Comparison of ENCODE assay signal across 10 cellular contexts in genomic region chr2:110105608-110106467, GRCh38. TPM values are rescaled to one million over a fixed set of nuclear protein-coding genes. Genes with fewer than 3 reads are reported as not detected.
DNase-seq lines count a peak whose midpoint lies in the region; ATAC-seq, FAIRE-seq and TF ChIP-seq lines count a peak whose summit lies in the region.
"Had no signal": no experiment of that assay in that cellular context is flagged by ENCODE, and none has a peak within 500 bp of the region (broad histone marks: within the 10 kb centered on the region; RNA-seq: fewer than 3 reads in every experiment).

No MANE protein-coding gene starts in this region.

- H3K27me3 Mint-ChIP-seq in chondrocyte (ENCODE audit: low read depth) (no peaks in the 10 kb centered on the region), osteocyte (ENCODE audit: unreplicated experiment) (peaks cover 5% of the 10 kb centered on the region)

- H3K4me3 Mint-ChIP-seq in chondrocyte (ENCODE audit: unreplicated experiment) (no peak overlapping the region), osteocyte (ENCODE audit: unreplicated experiment) (no peak overlapping the region)

- in situ Hi-C loops in Caki2 (cut with HindIII; ENCODE audit: low pct_unique_long_range_greater_than_20kb, low sequenced_read_pairs): no loop called here

- peak overlapping the region; percentile 83 for H3K27ac Mint-ChIP-seq in chondrocyte (ENCODE audit: unreplicated experiment)
- peak overlapping the region; percentile 43 for H3K27ac Mint-ChIP-seq in osteocyte (ENCODE audit: unreplicated experiment)

- H3K4me1 Mint-ChIP-seq in chondrocyte (ENCODE audit: low read depth) (peaks cover 48% of the 10 kb centered on the region), osteocyte (ENCODE audit: unreplicated experiment) (peaks cover 49% of the 10 kb centered on the region)

- DNase-seq in Caki2 (ENCODE audit: low read depth): peak; percentile 96
- peak; percentile 84 for DNase-seq in HTR-8/SVneo (ENCODE audit: insufficient read length, low spot score)
- DNase-seq in chondrocyte (ENCODE audit: low spot score): no peak
- DNase-seq in osteocyte (ENCODE audit: extremely low spot score, unreplicated experiment): no peak
- DNase-seq in NK-92 treated with Interleukin-12 subunit alpha and Interleukin-12 subunit beta, amount 100 ng/mL, for 24 hours (lab: John Stamatoyannopoulos, UW): no peak
- DNase-seq: NCI-H526 treated with DMSO at 0.1 percent for 48 hours had no signal

- FAIRE-seq in HTR-8/SVneo (lab: Jason Lieb, UNC): no peak
- FAIRE-seq: GM12891 had no signal

- H3K9me3 Mint-ChIP-seq in chondrocyte (ENCODE audit: low read depth) (peaks cover 9% of the 10 kb centered on the region), osteocyte (ENCODE audit: unreplicated experiment) (peaks cover 11% of the 10 kb centered on the region)

- ATAC-seq in HG02981 (IDR thresholded peaks at IDR 0.05; ENCODE audit: unreplicated experiment): no peak
- ATAC-seq in GM21526 (IDR thresholded peaks at IDR 0.05; ENCODE audit: low FRiP score, unreplicated experiment): no peak
- no peak for ATAC-seq in HG03457 (IDR thresholded peaks at IDR 0.05; ENCODE audit: unreplicated experiment)

- TF ChIP-seq CTCF in chondrocyte (IDR thresholded peaks at IDR 0.05) (no peak), osteocyte (IDR thresholded peaks at IDR 0.05) (no peak)

- H3K36me3 Mint-ChIP-seq in chondrocyte (ENCODE audit: low read depth) (peaks cover 8% of the 10 kb centered on the region), osteocyte (ENCODE audit: unreplicated experiment) (peaks cover 2% of the 10 kb centered on the region)

RNA-seq across cellular contexts. Expression of gene MALL, which starts 9.8 kb away (rescaled TPM):
- 49.4 and 61.6 TPM in 2 replicates for total RNA-seq in Caki2 (2014; rRNA removed; shearing (Covaris generic); ENCODE audit: low replicate concordance)
- total RNA-seq in chondrocyte: 0.60 to 0.85 TPM (median 0.82 TPM) in 3 replicates
- 0.64 and 0.68 TPM in 2 replicates for total RNA-seq in osteocyte

Comparison
In these comparisons a context has a peak if more than half of its experiments do, and no peak if none do; other contexts are left out.
1. DNase-seq: peak in Caki2 (single experiment) and HTR-8/SVneo (single experiment); none in chondrocyte (single experiment), osteocyte (single experiment) and NK-92 treated with Interleukin-12 subunit alpha and Interleukin-12 subunit beta, amount 100 ng/mL, for 24 hours (single experiment).
2. RNA of gene MALL, which starts 9.8 kb away (total RNA-seq): 49.4 to 61.6 TPM in Caki2; 0.60 to 0.85 TPM in chondrocyte and 0.64 to 0.68 TPM in osteocyte; every median in the first group is over 10 times any median in the second.